In genomic region chr17:12077773-12078172, GRCh38 we compare ENCODE assay signal across 20 cellular contexts.
"Had no signal": no experiment of that assay in that cellular context is flagged by ENCODE, and none has a peak within 500 bp of the region (broad histone marks: within the 10 kb centered on the region; RNA-seq: fewer than 3 reads in every experiment).

No MANE protein-coding gene starts in this region.

- H3K9me3 ChIP-seq: esophagus muscularis mucosa, gastroesophageal sphincter, lower lobe of right lung, neutrophil, right atrium auricular region, tibial artery, upper lobe of left lung, uterus had no signal

- H3K27me3 Mint-ChIP-seq: memory B cell, naive B cell had no signal

- H3K4me1 ChIP-seq: lower lobe of right lung, upper lobe of left lung, uterus had no signal

- H3K36me3 ChIP-seq: uterus had no signal

- H3K27me3 ChIP-seq: esophagus muscularis mucosa, gastroesophageal sphincter, neutrophil, right atrium auricular region, tibial artery, upper lobe of left lung, uterus had no signal

- H3K27ac ChIP-seq: esophagus muscularis mucosa, gastroesophageal sphincter, left ventricle myocardium inferior, lower lobe of right lung, neutrophil, right atrium auricular region, tibial artery, upper lobe of left lung, uterus had no signal

- DNase-seq: effector memory CD4-positive, alpha-beta T cell; foreskin fibroblast; glutamatergic neuron; islet precursor cell; left cardiac atrium; left ventricle myocardium inferior; lower lobe of right lung; naive B cell; posterior cingulate gyrus; small intestine; stimulated activated CD4-positive, alpha-beta T cell treated with anti-CD3 and anti-CD28 coated beads, Interleukin-2, amount 100 ng/mL, for 48 hours; stimulated activated naive CD8-positive, alpha-beta T cell treated with anti-CD3 and anti-CD28 coated beads, Interleukin-15, Interleukin-2, amounts not matched to agents 100 U/mL and 50 U/mL, for 24 hours; tibial artery; upper lobe of left lung; uterus had no signal

- ATAC-seq: gastroesophageal sphincter; left cardiac atrium; lower lobe of right lung; stimulated activated naive CD8-positive, alpha-beta T cell treated with anti-CD3 and anti-CD28 coated beads, Interleukin-15, Interleukin-2, amounts not matched to agents 100 U/mL and 50 U/mL, for 24 hours had no signal

- H3K4me3 ChIP-seq: esophagus muscularis mucosa, gastroesophageal sphincter, left ventricle myocardium inferior, lower lobe of right lung, right atrium auricular region, tibial artery, upper lobe of left lung, uterus had no signal

- H3K9me3 Mint-ChIP-seq: memory B cell, naive B cell had no signal

- H3K4me3 Mint-ChIP-seq: memory B cell, naive B cell had no signal

- H3K27ac Mint-ChIP-seq: memory B cell had no signal
